ENCODE assay signal across 9 cellular contexts in genomic region chr3:179181993-179182551, GRCh38. TPM values are rescaled to one million over a fixed set of nuclear protein-coding genes. Genes with fewer than 3 reads are reported as not detected.
DNase-seq lines count a peak whose midpoint lies in the region; TF ChIP-seq lines count a peak whose summit lies in the region.
"Had no signal": no experiment of that assay in that cellular context is flagged by ENCODE, and none has a peak within 500 bp of the region (broad histone marks: within the 10 kb centered on the region; RNA-seq: fewer than 3 reads in every experiment).

No MANE protein-coding gene starts in this region.

- no peak overlapping the region for H3K4me3 Mint-ChIP-seq in nephron progenitor cell
- H3K4me3 Mint-ChIP-seq in chondrocyte (ENCODE audit: unreplicated experiment), result no peak overlapping the region

- H3K9ac ChIP-seq in GM23248 (no peak overlapping the region), smooth muscle cell (ENCODE audit: low read depth) (no peak overlapping the region)

- WGBS in GM23248 (ENCODE audit: low coverage in 1 of 2, low lambda C conversion rate in 2 of 2, missing lambda C conversion rate in 2 of 2), 2 experiments, result 41 to 42% methylated on average over 4 of the region's 4 CpGs
- 56% methylated on average over 4 of the region's 4 CpGs for WGBS in smooth muscle cell (ENCODE audit: low lambda C conversion rate)

- H3F3A ChIP-seq in GM23248 (ENCODE audit: insufficient read depth) (peaks cover 25% of the 10 kb centered on the region), smooth muscle cell (ENCODE audit: low read depth) (peaks cover 6% of the 10 kb centered on the region)

- in situ Hi-C loops in GM23248 (cut with MboI), result no loop called here

- H3K36me3 ChIP-seq in GM23248 (ENCODE audit: low read depth) (no peaks in the 10 kb centered on the region), smooth muscle cell (ENCODE audit: low read depth) (no peaks in the 10 kb centered on the region)

- TF ChIP-seq CTCF in choroid plexus epithelial cell (conservative IDR thresholded peaks at IDR 0.05; ENCODE audit: low read depth, low read length) (no peak), smooth muscle cell (IDR thresholded peaks at IDR 0.05; ENCODE audit: borderline replicate concordance, insufficient read depth, poor library complexity, severe bottlenecking) (no peak), nephron progenitor cell (IDR thresholded peaks at IDR 0.05) (no peak), chondrocyte (IDR thresholded peaks at IDR 0.05) (no peak)

- H3K27ac Mint-ChIP-seq in nephron progenitor cell (no peak overlapping the region), chondrocyte (ENCODE audit: unreplicated experiment) (no peak overlapping the region)

- H3K27ac ChIP-seq in GM23248 (no peak overlapping the region), smooth muscle cell (ENCODE audit: low read depth) (peak overlapping the region; percentile 15)
- H3K27ac ChIP-seq: RWPE1 had no signal

- peaks cover 38% of the 10 kb centered on the region for H3K4me1 ChIP-seq in GM23248 (ENCODE audit: insufficient read depth)
- H3K4me1 ChIP-seq in smooth muscle cell (ENCODE audit: low read depth), result peaks cover 11% of the 10 kb centered on the region

- peaks cover 9% of the 10 kb centered on the region for H3K4me1 Mint-ChIP-seq in nephron progenitor cell
- H3K4me1 Mint-ChIP-seq in chondrocyte (ENCODE audit: low read depth), result peaks cover 22% of the 10 kb centered on the region

- H3K4me2 ChIP-seq in GM23248 (ENCODE audit: unreplicated experiment) (no peak overlapping the region), smooth muscle cell (peak overlapping the region; percentile 13)

- H3K9me3 ChIP-seq in GM23248 (ENCODE audit: low read depth), result no peaks in the 10 kb centered on the region
- no peaks in the 10 kb centered on the region for H3K9me3 ChIP-seq in smooth muscle cell (replicated peaks; ENCODE audit: low read depth)

- H4K20me1 ChIP-seq in GM23248 (ENCODE audit: insufficient read depth) (peaks cover 18% of the 10 kb centered on the region; the same call in 1 of the 2 replicates), smooth muscle cell (ENCODE audit: low read depth) (peaks cover 95% of the 10 kb centered on the region)

- H3K79me2 ChIP-seq in GM23248 (ENCODE audit: insufficient read depth), result peaks cover 99% of the 10 kb centered on the region
- peaks cover 71% of the 10 kb centered on the region for H3K79me2 ChIP-seq in smooth muscle cell (ENCODE audit: low read depth)

- no peaks in the 10 kb centered on the region for H3K27me3 ChIP-seq in GM23248 (replicated peaks; ENCODE audit: insufficient read depth)
- H3K27me3 ChIP-seq in smooth muscle cell (ENCODE audit: low read depth), result no peaks in the 10 kb centered on the region

- DNase-seq in GM23248 (peak; percentile 56), NCI-H69 (lab: John Stamatoyannopoulos, UW) (peak; percentile 61), choroid plexus epithelial cell (ENCODE audit: low read depth) (peak; percentile 36), smooth muscle cell (lab: John Stamatoyannopoulos, UW; ENCODE audit: unreplicated experiment) (no peak), nephron progenitor cell (no peak), NCI-H2081 treated with DMSO at 0.1 percent for 48 hours (lab: John Stamatoyannopoulos, UW) (no peak), chondrocyte (ENCODE audit: low spot score) (no peak)

- H3K9me3 Mint-ChIP-seq in nephron progenitor cell, result no peaks in the 10 kb centered on the region
- H3K9me3 Mint-ChIP-seq in chondrocyte (ENCODE audit: low read depth), result no peaks in the 10 kb centered on the region

- H3K9me2 ChIP-seq in GM23248 (ENCODE audit: insufficient read depth), result no peaks in the 10 kb centered on the region

- H3K36me3 Mint-ChIP-seq in nephron progenitor cell (ENCODE audit: low read depth) (peaks cover 6% of the 10 kb centered on the region), chondrocyte (ENCODE audit: low read depth) (no peaks in the 10 kb centered on the region)

- H3K4me3 ChIP-seq in GM23248 (no peak overlapping the region), choroid plexus epithelial cell (ENCODE audit: low read depth, low read length) (no peak overlapping the region), smooth muscle cell (no peak overlapping the region)
- H3K4me3 ChIP-seq: skin epidermis had no signal

- H2AFZ ChIP-seq in GM23248 (no peak overlapping the region), smooth muscle cell (ENCODE audit: low read depth) (no peak overlapping the region)

- no peaks in the 10 kb centered on the region for H3K27me3 Mint-ChIP-seq in nephron progenitor cell (ENCODE audit: low read depth, poor library complexity)
- no peaks in the 10 kb centered on the region for H3K27me3 Mint-ChIP-seq in chondrocyte (ENCODE audit: low read depth)

RNA-seq across cellular contexts. Expression of gene PIK3CA, which starts 33.9 kb away (rescaled TPM):
- total RNA-seq in GM23248 (2014; rRNA removed; shearing (Covaris generic)), result 22.5 and 23.8 TPM in 2 replicates
- polyA plus RNA-seq in GM23248 (2016; fragmentation: Nextera tagmentation; extraction: Ambion mirVana) (8.3 and 8.5 TPM in 2 replicates), smooth muscle cell (5.7 and 6.1 TPM in 2 replicates)
- total RNA-seq in smooth muscle cell (19.6 and 21.3 TPM in 2 replicates), chondrocyte (29.0 to 40.5 TPM (median 29.3 TPM) in 3 replicates)

Comparison
In these comparisons a context has a peak if more than half of its experiments do, and no peak if none do; other contexts are left out.
1. DNase-seq: peak in GM23248 (single experiment), NCI-H69 (single experiment) and choroid plexus epithelial cell (single experiment); none in smooth muscle cell (single experiment), nephron progenitor cell (single experiment), NCI-H2081 treated with DMSO at 0.1 percent for 48 hours (single experiment) and chondrocyte (single experiment).